In genomic region chr1:6579374-6580118, GRCh38 we compare ENCODE assay signal across 8 cellular contexts. TPM values are rescaled to one million over a fixed set of nuclear protein-coding genes. Genes with fewer than 3 reads are reported as not detected.
A peak's percentile ranks its signal among the peaks of the same experiment; 100 is the strongest.
DNase-seq lines count a peak whose midpoint lies in the region; ATAC-seq, FAIRE-seq and TF ChIP-seq lines count a peak whose summit lies in the region.

ZBTB48 (plus strand) TSS chr1:6579994; CDS start chr1:6580610, 616 bp downstream.

- BruUV-seq in OCI-LY7 (replicated peaks; lab: Mats Ljungman, UMichigan) (no TSS peak), endothelial cell of umbilical vein (replicated peaks; lab: Mats Ljungman, UMichigan) (TSS peak; percentile 19)

- peak within 1 kb of the TSS; percentile 98 for H3K4me2 ChIP-seq in OCI-LY7 (ENCODE audit: low read length)
- H3K4me2 ChIP-seq in endothelial cell of umbilical vein (ENCODE audit: insufficient read depth, low read length) = peak within 1 kb of the TSS; percentile 75

- no peak for FAIRE-seq in D721Med (lab: Jason Lieb, UNC)
- peak; percentile 99 for FAIRE-seq in endothelial cell of umbilical vein (lab: Jason Lieb, UNC)

- intact Hi-C loops in OCI-LY7 (cut with micrococcal nuclease; ENCODE audit: unreplicated experiment) (loop anchor here (1.0 kb wide), 1 partner anchor 25 kb away; the partner anchor contains the start of gene NOL9), endothelial cell of umbilical vein (cut with micrococcal nuclease) (loop anchor here (1.0 kb wide), 4 partner anchors 22 to 46 kb away; partner anchors contain the start of genes NOL9 and PHF13)

- no peaks in the 10 kb centered on the region for H3K9me1 ChIP-seq in endothelial cell of umbilical vein (replicated peaks; ENCODE audit: control insufficient read depth, extremely low read depth, insufficient read depth, low read length)

- H4K20me1 ChIP-seq in OCI-LY7 (ENCODE audit: insufficient read depth, low read length) = no peaks in the 10 kb centered on the region
- H4K20me1 ChIP-seq in endothelial cell of umbilical vein (replicated peaks; ENCODE audit: control insufficient read depth, extremely low read depth, insufficient read depth, low read length) = no peaks in the 10 kb centered on the region

- ATAC-seq in GM21526 (IDR thresholded peaks at IDR 0.05; ENCODE audit: low FRiP score, unreplicated experiment) = peak; percentile 95

- POLR2A ChIA-PET in OCI-LY7 (lab: Charles Lee) = interaction anchor here (0.6 to 1.2 kb wide), 6 partner anchors 9 to 619 kb away, joined by 3 to 7 read pairs (median 3); partner anchors contain the start of genes PHF13 and THAP3
- POLR2A ChIA-PET in endothelial cell of umbilical vein (lab: Charles Lee) = interaction anchor here (1.4 to 2.0 kb wide), 4 partner anchors 21 to 88 kb away, joined by 3 to 6 read pairs (median 6); partner anchors contain the start of gene KLHL21

- peaks cover 19% of the 10 kb centered on the region for H3K79me2 ChIP-seq in OCI-LY7 (ENCODE audit: insufficient read depth, low read depth, low read length)
- peaks cover 11% of the 10 kb centered on the region for H3K79me2 ChIP-seq in endothelial cell of umbilical vein (ENCODE audit: control insufficient read depth, insufficient read depth, low read length)

- dilution Hi-C loops in endothelial cell of umbilical vein (cut with MboI; ENCODE audit: extremely low pct_ligation_motif_present, low sequenced_read_pairs) = no loop called here

- H3K27me3 ChIP-seq in endothelial cell of umbilical vein (ENCODE audit: control insufficient read depth in 2 of 2, insufficient read depth in 2 of 2, low read length in 2 of 2) = no peaks in the 10 kb centered on the region

- CTCF ChIA-PET in OCI-LY7 (lab: Charles Lee; ENCODE audit: unreplicated experiment) = interaction anchor here (0.6 to 1.3 kb wide), 5 partner anchors 9 to 413 kb away, joined by 3 to 10 read pairs (median 5); partner anchors contain the start of genes NOL9 and TAS1R1
- CTCF ChIA-PET in endothelial cell of umbilical vein (lab: Charles Lee) = interaction anchor here (1.0 to 1.8 kb wide), 7 partner anchors 18 to 94 kb away, joined by 4 to 15 read pairs (median 6); partner anchors contain the start of genes NOL9 and TAS1R1

- TF ChIP-seq CTCF in D721Med (IDR thresholded peaks at IDR 0.05; ENCODE audit: insufficient read depth, missing control alignments) = no peak
- TF ChIP-seq CTCF in OCI-LY7 (conservative IDR thresholded peaks at IDR 0.05; ENCODE audit: low read length) = no peak
- TF ChIP-seq CTCF in endothelial cell of umbilical vein (IDR thresholded peaks at IDR 0.05; ENCODE audit: extremely low read depth in 1 of 2, insufficient read depth in 1 of 2, low read depth in 1 of 2, low read length in 2 of 2) = no peak

- H3K36me3 ChIP-seq in OCI-LY7 (ENCODE audit: insufficient read depth, low read length) = peaks cover 4% of the 10 kb centered on the region; the same call in 1 of the 2 replicates
- no peaks in the 10 kb centered on the region for H3K36me3 ChIP-seq in endothelial cell of umbilical vein (ENCODE audit: control insufficient read depth in 2 of 2, extremely low read depth in 1 of 2, insufficient read depth in 2 of 2, low read length in 2 of 2)

- H3K27ac ChIP-seq in OCI-LY7 (ENCODE audit: low read depth, low read length, poor library complexity, severe bottlenecking) = peak within 1 kb of the TSS; percentile 38
- H3K27ac ChIP-seq in endothelial cell of umbilical vein (ENCODE audit: insufficient read depth, low read depth, low read length) = peak within 1 kb of the TSS; percentile 57

- H3K4me3 ChIP-seq in OCI-LY7 (ENCODE audit: low read depth, low read length, poor library complexity, severe bottlenecking) = peak within 1 kb of the TSS; percentile 86
- H3K4me3 ChIP-seq in endothelial cell of umbilical vein (replicated peaks in 1 of 3; ENCODE audit: insufficient read depth in 1 of 3, low read depth in 1 of 3, low read length in 3 of 3) = peak within 1 kb of the TSS; percentile 57 to 98 (median 65)

- peak; percentile 98 for TF ChIP-seq POLR2A in endothelial cell of umbilical vein (IDR thresholded peaks at IDR 0.05; ENCODE audit: low read depth, low read length)

- H3K9me3 ChIP-seq in OCI-LY7 (ENCODE audit: low read length) = no peaks in the 10 kb centered on the region
- H3K9me3 ChIP-seq in endothelial cell of umbilical vein (replicated peaks; ENCODE audit: control insufficient read depth, insufficient read depth, low read length) = no peaks in the 10 kb centered on the region

- H3K9ac ChIP-seq in endothelial cell of umbilical vein (replicated peaks; ENCODE audit: extremely low read depth, insufficient read depth, low read length) = peak within 1 kb of the TSS; percentile 39

- DNase-seq in D721Med (ENCODE audit: insufficient read length, low spot score) (peak; percentile 97), HuH-7.5 (ENCODE audit: low spot score) (peak; percentile 98), OCI-LY7 (ENCODE audit: low spot score) (peak; percentile 98), activated T-cell treated with anti-CD3 and anti-CD28 coated beads for 1 hour (ENCODE audit: low read depth) (peak; percentile 95), endothelial cell of umbilical vein (ENCODE audit: low read depth, low spot score) (peak; percentile 97), midbrain (lab: John Stamatoyannopoulos, UW) (peak; percentile 99)
- peak; percentile 93 to 95 for DNase-seq in stimulated activated CD8-positive, alpha-beta memory T cell treated with anti-CD3 and anti-CD28 coated beads, Interleukin-2, amount 100 ng/mL, for 1 hour (ENCODE audit: low read depth in 2 of 2)

- H3K9me2 ChIP-seq in OCI-LY7 (ENCODE audit: insufficient read depth, low read length) = no peaks in the 10 kb centered on the region

- H2AFZ ChIP-seq in OCI-LY7 (ENCODE audit: low read length) (peak within 1 kb of the TSS; percentile 60; the same call in 1 of the 2 replicates), endothelial cell of umbilical vein (ENCODE audit: low read depth, low read length) (peak within 1 kb of the TSS; percentile 91)

- peaks cover 29% of the 10 kb centered on the region for H3K4me1 ChIP-seq in OCI-LY7 (ENCODE audit: insufficient read depth, low read length, poor library complexity, severe bottlenecking)
- H3K4me1 ChIP-seq in endothelial cell of umbilical vein (ENCODE audit: control insufficient read depth, extremely low read depth, insufficient read depth, low read length) = peaks cover 14% of the 10 kb centered on the region

TF ChIP-seq in endothelial cell of umbilical vein, 7 proteins besides CTCF, POLR2A, EP300 and RAD21:
- TF ChIP-seq POLR2AphosphoS5 (IDR thresholded peaks at IDR 0.05; ENCODE audit: insufficient read depth, low read depth, low read length) (peak; percentile 96), MYC (IDR thresholded peaks at IDR 0.05; ENCODE audit: low read depth, low read length) (no peak), GATA2 (IDR thresholded peaks at IDR 0.05; ENCODE audit: insufficient read depth, insufficient read length, low read depth, low read length) (no peak), JUN (IDR thresholded peaks at IDR 0.05; ENCODE audit: borderline replicate concordance, insufficient read depth, insufficient read length, low read depth) (no peak), FOS (IDR thresholded peaks at IDR 0.05; ENCODE audit: borderline replicate concordance, insufficient read depth, low read length) (no peak), EZH2 (IDR thresholded peaks at IDR 0.05; ENCODE audit: borderline replicate concordance, low read depth, low read length, severe bottlenecking) (no peak)
- TF ChIP-seq, protein P1, sequence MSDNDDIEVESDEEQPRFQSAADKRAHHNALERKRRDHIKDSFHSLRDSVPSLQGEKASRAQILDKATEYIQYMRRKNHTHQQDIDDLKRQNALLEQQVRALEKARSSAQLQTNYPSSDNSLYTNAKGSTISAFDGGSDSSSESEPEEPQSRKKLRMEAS (IDR thresholded peaks at IDR 0.05; ENCODE audit: insufficient read depth, insufficient read length) = no peak
TF ChIP-seq in endothelial cell of umbilical vein: peak in this region for 1.

RNA-seq across cellular contexts. Expression of gene ZBTB48, which starts in this region (rescaled TPM):
- 28.9 and 41.9 TPM in 2 replicates for total RNA-seq in OCI-LY7 (2014; rRNA removed; shearing (Covaris generic))
- total RNA-seq in OCI-LY7 (2022) = 51.3 and 58.2 TPM in 2 replicates
- 25.1 and 29.2 TPM in 2 replicates for total RNA-seq in endothelial cell of umbilical vein
- 20.9 and 29.0 TPM in 2 replicates for polyA plus RNA-seq in endothelial cell of umbilical vein
- polyA plus RNA-seq in endothelial cell of umbilical vein (2011; cell fraction: cytosol; rRNA removed) = 10.9 and 13.8 TPM in 2 replicates
- 46.0 and 49.3 TPM in 2 replicates for polyA plus RNA-seq in endothelial cell of umbilical vein (2011; cell fraction: nucleus; rRNA removed)
- polyA plus RNA-seq in endothelial cell of umbilical vein (2012) = 9.0 and 15.7 TPM in 2 replicates
- 9.9 and 14.2 TPM in 2 replicates for polyA minus RNA-seq in endothelial cell of umbilical vein
- polyA minus RNA-seq in endothelial cell of umbilical vein (2011; cell fraction: cytosol; rRNA and poly(A)+ RNA removed) = 21.4 TPM
- 11.1 and 20.3 TPM in 2 replicates for polyA minus RNA-seq in endothelial cell of umbilical vein (2011; cell fraction: nucleus; rRNA and poly(A)+ RNA removed)

Comparison
In these comparisons a context has a peak if more than half of its experiments do, and no peak if none do; other contexts are left out.
1. Peak in every context shown above with its lines: DNase-seq, ATAC-seq, H3K4me3 ChIP-seq and H3K27ac ChIP-seq.